12 cellular contexts compared by ENCODE assay signal in genomic region chr7:10022957-10023356, GRCh38.
DNase-seq lines count a peak whose midpoint lies in the region; ATAC-seq, FAIRE-seq and TF ChIP-seq lines count a peak whose summit lies in the region.
"Had no signal": no experiment of that assay in that cellular context is flagged by ENCODE, and none has a peak within 500 bp of the region (broad histone marks: within the 10 kb centered on the region; RNA-seq: fewer than 3 reads in every experiment).

No MANE protein-coding gene starts in this region.

- H2AFZ ChIP-seq in GM23248 (no peak overlapping the region), H1 (ENCODE audit: low read length) (no peak overlapping the region), neuronal stem cell (ENCODE audit: low read length) (peak overlapping the region; percentile 60)

- H3K27me3 ChIP-seq in GM23248 (replicated peaks; ENCODE audit: insufficient read depth) (no peaks in the 10 kb centered on the region), H1 (replicated peaks in 1 of 4; ENCODE audit: control insufficient read depth in 3 of 4, extremely low read depth in 1 of 4, insufficient read depth in 3 of 4, low read length in 3 of 4) (no peaks in the 10 kb centered on the region), neuronal stem cell (ENCODE audit: control insufficient read depth in 3 of 3, insufficient read depth in 3 of 3, low read depth in 1 of 3, low read length in 3 of 3) (no peaks in the 10 kb centered on the region)

- FAIRE-seq in H1 (lab: Jason Lieb, UNC) = peak; percentile 7

- no peaks in the 10 kb centered on the region for H3K9me2 ChIP-seq in GM23248 (ENCODE audit: insufficient read depth)

- in situ Hi-C loops in GM23248 (cut with MboI) = no loop called here

- H3K36me3 ChIP-seq in GM23248 (ENCODE audit: low read depth) = no peaks in the 10 kb centered on the region
- H3K36me3 ChIP-seq in H1 (ENCODE audit: control insufficient read depth in 2 of 4, insufficient read depth in 4 of 4, low read length in 3 of 4) = no peaks in the 10 kb centered on the region
- no peaks in the 10 kb centered on the region for H3K36me3 ChIP-seq in neuronal stem cell (replicated peaks in 1 of 2; ENCODE audit: control insufficient read depth in 2 of 2, insufficient read depth in 2 of 2, low read length in 2 of 2)

- no peak for TF ChIP-seq EP300 in H1 (IDR thresholded peaks at IDR 0.05; ENCODE audit: borderline replicate concordance in 1 of 2, low read depth in 2 of 2, low read length in 2 of 2)

- H3K4me3 ChIP-seq in GM23248 = no peak overlapping the region
- no peak overlapping the region for H3K4me3 ChIP-seq in H1 (ENCODE audit: extremely low read depth in 1 of 4, insufficient read depth in 2 of 4, low read depth in 3 of 4, low read length in 4 of 4)
- H3K4me3 ChIP-seq in neuronal stem cell (ENCODE audit: low read length in 2 of 2) = no peak overlapping the region

- ATAC-seq in HG02885 (IDR thresholded peaks at IDR 0.05; ENCODE audit: poor library complexity, unreplicated experiment) = no peak
- no peak for ATAC-seq in stimulated activated naive CD8-positive, alpha-beta T cell treated with anti-CD3 and anti-CD28 coated beads, Interleukin-15, Interleukin-2, amounts not matched to agents 100 U/mL and 50 U/mL, for 24 hours
- ATAC-seq in activated CD4-positive, CD25-positive, alpha-beta regulatory T cell treated with anti-CD3 and anti-CD28 coated beads, Interleukin-2, amount 50 U/mL, for 24 hours = no peak
- ATAC-seq: activated CD8-positive, alpha-beta memory T cell treated with anti-CD3 and anti-CD28 coated beads, Interleukin-2, amount 10 ng/mL, durations not matched to agents 7 days and 5 days; effector memory CD8-positive, alpha-beta T cell had no signal

- H3F3A ChIP-seq in GM23248 (ENCODE audit: insufficient read depth) = no peaks in the 10 kb centered on the region

- H4K8ac ChIP-seq in H1 (ENCODE audit: extremely low read depth, insufficient read depth, low read length) (no peak overlapping the region), neuronal stem cell (ENCODE audit: low read depth, low read length) (no peak overlapping the region)

- no peaks in the 10 kb centered on the region for H3K23me2 ChIP-seq in H1 (ENCODE audit: low read depth, low read length)

- H3K9ac ChIP-seq in GM23248 = no peak overlapping the region
- no peak overlapping the region for H3K9ac ChIP-seq in H1 (replicated peaks in 1 of 4; ENCODE audit: extremely low read depth in 1 of 4, low read depth in 3 of 4, low read length in 3 of 4)
- H3K9ac ChIP-seq in neuronal stem cell (ENCODE audit: low read depth, low read length, poor library complexity) = no peak overlapping the region

- H3K18ac ChIP-seq in H1 (ENCODE audit: extremely low read depth, low read length) (no peak overlapping the region), neuronal stem cell (ENCODE audit: low read length) (no peak overlapping the region)

- no peak overlapping the region for H3K14ac ChIP-seq in H1 (ENCODE audit: insufficient read length)
- H3K14ac ChIP-seq in neuronal stem cell (ENCODE audit: low read length) = no peak overlapping the region

- peak; percentile 65 to 72 for TF ChIP-seq RAD21 in H1 (IDR thresholded peaks at IDR 0.05 in 1 of 2, conservative IDR thresholded peaks at IDR 0.05 in 1 of 2; ENCODE audit: low read depth in 2 of 2, low read length in 2 of 2)

- no peak overlapping the region for H2BK15ac ChIP-seq in H1 (ENCODE audit: low read length)
- H2BK15ac ChIP-seq in neuronal stem cell (ENCODE audit: low read length) = no peak overlapping the region

- no peak overlapping the region for H2BK20ac ChIP-seq in H1 (ENCODE audit: low read length)

- TF ChIP-seq POLR2A in H1 (IDR thresholded peaks at IDR 0.05; ENCODE audit: control extremely low read depth in 1 of 2, low read depth in 2 of 2, low read length in 2 of 2) = no peak

- H2AK5ac ChIP-seq in H1 (ENCODE audit: low read depth, low read length) = no peak overlapping the region
- no peak overlapping the region for H2AK5ac ChIP-seq in neuronal stem cell (ENCODE audit: low read depth, low read length)

- TF ChIP-seq CTCF in H1 (IDR thresholded peaks at IDR 0.05; ENCODE audit: control extremely low read depth in 1 of 3, insufficient read depth in 1 of 3, low read depth in 1 of 3, low read length in 3 of 3) = peak in 2 of 3 experiments; percentile 21 to 43; a peak in 2 of 4 replicates

- H3K4ac ChIP-seq in H1 (replicated peaks; ENCODE audit: insufficient read length, low read depth, low read length) (no peak overlapping the region), neuronal stem cell (ENCODE audit: low read length) (no peak overlapping the region)

- POLR2A ChIA-PET in H1 (lab: Charles Lee; ENCODE audit: partially characterized antibody) = no interaction called here

- H4K20me1 ChIP-seq in GM23248 (ENCODE audit: insufficient read depth) (no peaks in the 10 kb centered on the region), H1 (replicated peaks in 1 of 2; ENCODE audit: control insufficient read depth in 1 of 2, insufficient read depth in 2 of 2, low read length in 2 of 2) (no peaks in the 10 kb centered on the region)

- H2BK12ac ChIP-seq in H1 (ENCODE audit: low read depth, low read length) = no peak overlapping the region
- no peak overlapping the region for H2BK12ac ChIP-seq in neuronal stem cell (ENCODE audit: low read length)

- no peak overlapping the region for H2BK5ac ChIP-seq in H1 (ENCODE audit: low read depth, low read length)
- no peak overlapping the region for H2BK5ac ChIP-seq in neuronal stem cell (ENCODE audit: low read length)

- H3K9me3 ChIP-seq in GM23248 (ENCODE audit: low read depth) = no peaks in the 10 kb centered on the region
- H3K9me3 ChIP-seq in H1 (ENCODE audit: insufficient read depth in 2 of 2, low read depth in 1 of 2, low read length in 1 of 2) = no peaks in the 10 kb centered on the region
- H3K9me3 ChIP-seq in neuronal stem cell (replicated peaks in 1 of 2; ENCODE audit: control insufficient read depth in 2 of 2, insufficient read depth in 1 of 2, low read depth in 1 of 2, low read length in 2 of 2) = no peaks in the 10 kb centered on the region

- H3K56ac ChIP-seq in H1 (replicated peaks; ENCODE audit: insufficient read length, low read depth, low read length) = no peak overlapping the region

- H3K79me2 ChIP-seq in GM23248 (ENCODE audit: insufficient read depth) (no peaks in the 10 kb centered on the region), H1 (ENCODE audit: control insufficient read depth in 1 of 2, insufficient read depth in 2 of 2, low read length in 2 of 2) (no peaks in the 10 kb centered on the region)

- CTCF ChIA-PET in H1 (lab: Charles Lee; ENCODE audit: partially characterized antibody) = interaction anchor here (0.9 to 1.5 kb wide), 4 partner anchors 8 to 108 kb away, joined by 3 to 8 read pairs (median 4); no protein-coding TSS in a partner anchor

- no peak overlapping the region for H4K5ac ChIP-seq in H1 (ENCODE audit: insufficient read length, low read depth, low read length)

- H2BK120ac ChIP-seq in H1 (replicated peaks; ENCODE audit: low read depth, low read length) = no peak overlapping the region
- H2BK120ac ChIP-seq in neuronal stem cell (ENCODE audit: low read depth, low read length) = no peak overlapping the region

- no peaks in the 10 kb centered on the region for H3K79me1 ChIP-seq in H1 (ENCODE audit: low read depth, low read length)
- no peaks in the 10 kb centered on the region for H3K79me1 ChIP-seq in neuronal stem cell (ENCODE audit: low read depth, low read length)

- peak; percentile 0 for DNase-seq in GM23248
- DNase-seq in NCI-H446 treated with DMSO at 0.1 percent for 48 hours (lab: John Stamatoyannopoulos, UW) = peak; percentile 53
- no peak for DNase-seq in H1 (ENCODE audit: low read depth in 1 of 2, low spot score in 2 of 2)
- DNase-seq in neuronal stem cell (ENCODE audit: low spot score) = peak; percentile 36
- no peak for DNase-seq in activated CD4-positive, CD25-positive, alpha-beta regulatory T cell (lab: John Stamatoyannopoulos, UW)
- DNase-seq in stimulated activated naive CD8-positive, alpha-beta T cell treated with anti-CD3 and anti-CD28 coated beads, Interleukin-15, Interleukin-2, amounts not matched to agents 100 U/mL and 50 U/mL, for 24 hours = no peak
- DNase-seq: activated CD8-positive, alpha-beta memory T cell treated with anti-CD3 and anti-CD28 coated beads, Interleukin-2, amount 10 ng/mL, durations not matched to agents 7 days and 5 days; effector memory CD8-positive, alpha-beta T cell; naive B cell; NCI-H774 had no signal

- no peak overlapping the region for H4K91ac ChIP-seq in H1 (replicated peaks; ENCODE audit: insufficient read length, low read length)
- H4K91ac ChIP-seq in neuronal stem cell (ENCODE audit: low read depth, low read length, poor library complexity) = no peak overlapping the region

- H3K27ac ChIP-seq in GM23248 = no peak overlapping the region
- H3K27ac ChIP-seq in H1 (ENCODE audit: low read depth, low read length) = no peak overlapping the region
- no peak overlapping the region for H3K27ac ChIP-seq in neuronal stem cell (replicated peaks; ENCODE audit: low read length)

- 0 to 4% methylated on average over 2 of the region's 2 CpGs for WGBS in GM23248 (ENCODE audit: low coverage in 1 of 2, low lambda C conversion rate in 2 of 2, missing lambda C conversion rate in 2 of 2), 2 experiments
- WGBS in H1 (ENCODE audit: extremely low coverage in 1 of 2, insufficient coverage in 1 of 2, insufficient read length in 1 of 2, insufficient replicate concordance in 2 of 2, low coverage in 1 of 2, low lambda C conversion rate in 2 of 2, missing lambda C conversion rate in 1 of 2), 2 experiments = 77% methylated on average over 2 of the region's 2 CpGs; no CpG with 5 or more reads in 1 of the 2 experiments
- no CpG with 5 or more reads among the region's 2 CpGs for WGBS in neuronal stem cell (ENCODE audit: extremely low coverage in 2 of 2, insufficient read length in 2 of 2, insufficient replicate concordance in 1 of 2), 2 donors

- H3K4me1 ChIP-seq in GM23248 (ENCODE audit: insufficient read depth) (no peaks in the 10 kb centered on the region), H1 (replicated peaks in 1 of 4; ENCODE audit: control insufficient read depth in 3 of 4, insufficient read depth in 4 of 4, low read length in 3 of 4) (no peaks in the 10 kb centered on the region), neuronal stem cell (ENCODE audit: control insufficient read depth in 2 of 2, insufficient read depth in 1 of 2, low read depth in 1 of 2, low read length in 2 of 2) (no peaks in the 10 kb centered on the region)

- H3K4me2 ChIP-seq in GM23248 (ENCODE audit: unreplicated experiment) (no peak overlapping the region), H1 (ENCODE audit: insufficient read depth in 1 of 2, low read depth in 2 of 2, low read length in 2 of 2) (no peak overlapping the region), neuronal stem cell (ENCODE audit: insufficient read depth, low read length, poor library complexity, severe bottlenecking) (no peak overlapping the region)

- no peak overlapping the region for H3K23ac ChIP-seq in H1 (ENCODE audit: insufficient read length)
- H3K23ac ChIP-seq in neuronal stem cell (ENCODE audit: low read depth, low read length, poor library complexity) = no peak overlapping the region

TF ChIP-seq in H1, 55 proteins besides CTCF, POLR2A, EP300 and RAD21 (continues in another document):
- TF ChIP-seq POU5F1 (IDR thresholded peaks at IDR 0.05; ENCODE audit: low read depth, low read length) (no peak), TEAD4 (IDR thresholded peaks at IDR 0.05; ENCODE audit: low read depth, low read length) (peak; percentile 65; the same call in 1 of the 2 replicates), YY1 (IDR thresholded peaks at IDR 0.05; ENCODE audit: low read depth, low read length) (peak; percentile 54; the same call in 1 of the 2 replicates)

Comparison
In these comparisons a context has a peak if more than half of its experiments do, and no peak if none do; other contexts are left out.
1. DNase-seq: peak in GM23248 (single experiment), NCI-H446 treated with DMSO at 0.1 percent for 48 hours (single experiment) and neuronal stem cell (single experiment); none in H1 (0 of 2), activated CD4-positive, CD25-positive, alpha-beta regulatory T cell (0 of 4) and stimulated activated naive CD8-positive, alpha-beta T cell treated with anti-CD3 and anti-CD28 coated beads, Interleukin-15, Interleukin-2, amounts not matched to agents 100 U/mL and 50 U/mL, for 24 hours (single experiment).